In genomic region chr17:42019509-42020404, GRCh38 we compare ENCODE assay signal across 8 cellular contexts. TPM values are rescaled to one million over a fixed set of nuclear protein-coding genes. Genes with fewer than 3 reads are reported as not detected.
A peak's percentile ranks its signal among the peaks of the same experiment; 100 is the strongest.
DNase-seq lines count a peak whose midpoint lies in the region; ATAC-seq and TF ChIP-seq lines count a peak whose summit lies in the region.

NKIRAS2 (plus strand) TSS chr17:42020090; CDS start chr17:42021578, 1,488 bp downstream.

- peak within 1 kb of the TSS; percentile 97 for H3K27ac Mint-ChIP-seq in activated CD4-positive, alpha-beta memory T cell treated with anti-CD3 and anti-CD28 coated beads, Interleukin-2, amount 10 ng/mL, durations not matched to agents 7 days and 5 days

- peaks cover 9 to 19% of the 10 kb centered on the region in 2 donors for H3K4me1 ChIP-seq in lung (ENCODE audit: control insufficient read depth in 2 of 2, insufficient read depth in 2 of 2, low read length in 2 of 2)

- H3K36me3 Mint-ChIP-seq in activated CD4-positive, alpha-beta memory T cell treated with anti-CD3 and anti-CD28 coated beads, Interleukin-2, amount 10 ng/mL, durations not matched to agents 7 days and 5 days (ENCODE audit: low read depth): peaks cover 39% of the 10 kb centered on the region

- H3K9me3 Mint-ChIP-seq in activated CD4-positive, alpha-beta memory T cell treated with anti-CD3 and anti-CD28 coated beads, Interleukin-2, amount 10 ng/mL, durations not matched to agents 7 days and 5 days: no peaks in the 10 kb centered on the region

- H3K36me3 ChIP-seq in lung (ENCODE audit: control insufficient read depth in 2 of 2, insufficient read depth in 2 of 2, low read length in 2 of 2): peaks cover 0 to 17% of the 10 kb centered on the region in 2 donors

- peaks cover 59% of the 10 kb centered on the region for H3K4me1 Mint-ChIP-seq in activated CD4-positive, alpha-beta memory T cell treated with anti-CD3 and anti-CD28 coated beads, Interleukin-2, amount 10 ng/mL, durations not matched to agents 7 days and 5 days

- H3K9me3 ChIP-seq in lung (ENCODE audit: control insufficient read depth in 2 of 2, insufficient read depth in 1 of 2, low read length in 1 of 2): no peaks in the 10 kb centered on the region

- DNase-seq in AML-193 (lab: John Stamatoyannopoulos, UW): peak; percentile 93 to 95
- DNase-seq in HK-2 (ENCODE audit: unreplicated experiment): peak; percentile 93
- peak; percentile 74 for DNase-seq in NCI-H82 treated with DMSO at 0.1 percent for 48 hours (lab: John Stamatoyannopoulos, UW; ENCODE audit: unreplicated experiment)
- DNase-seq in activated CD4-positive, alpha-beta memory T cell treated with anti-CD3 and anti-CD28 coated beads, Interleukin-2, amount 10 ng/mL, durations not matched to agents 7 days and 5 days: peak; percentile 95
- DNase-seq in ecto neural progenitor cell (ENCODE audit: low spot score): peak; percentile 98
- DNase-seq in lung (ENCODE audit: low spot score): peak; percentile 95
- DNase-seq in stimulated activated CD4-positive, alpha-beta T cell treated with anti-CD3 and anti-CD28 coated beads, TNF-alpha, amount 100 ng/mL, for 24 hours (ENCODE audit: low read depth in 3 of 3): peak; percentile 86 to 95 (median 91)

- CTCF ChIA-PET in activated CD4-positive, alpha-beta memory T cell treated with anti-CD3 and anti-CD28 coated beads, Interleukin-2, amount 10 ng/mL, durations not matched to agents 7 days and 5 days (lab: Charles Lee): interaction anchor here (0.5 to 4.8 kb wide), 36 partner anchors 9 to 1644 kb away, joined by 3 to 70 read pairs (median 4); partner anchors contain the start of genes ACLY, CNP, DHX58 and JUP

- peak within 1 kb of the TSS; percentile 84 to 95 for H3K27ac ChIP-seq in lung (ENCODE audit: low read depth in 1 of 2, low read length in 1 of 2)

- peak within 1 kb of the TSS; percentile 99 for H3K4me3 Mint-ChIP-seq in activated CD4-positive, alpha-beta memory T cell treated with anti-CD3 and anti-CD28 coated beads, Interleukin-2, amount 10 ng/mL, durations not matched to agents 7 days and 5 days

- peak; percentile 69 for ATAC-seq in GM19324 (IDR thresholded peaks at IDR 0.05; ENCODE audit: low FRiP score, unreplicated experiment)
- ATAC-seq in lung (ENCODE audit: insufficient read depth, low FRiP score): peak; percentile 84

- H3K27me3 ChIP-seq in lung (ENCODE audit: control insufficient read depth, insufficient read depth): no peaks in the 10 kb centered on the region

- POLR2A ChIA-PET in activated CD4-positive, alpha-beta memory T cell treated with anti-CD3 and anti-CD28 coated beads, Interleukin-2, amount 10 ng/mL, durations not matched to agents 7 days and 5 days (lab: Charles Lee): interaction anchor here (0.6 to 12.8 kb wide), 12 partner anchors 9 to 1151 kb away, joined by 3 to 237 read pairs (median 4); partner anchors contain the start of genes CNP, DHX58, KCNH4 and NBR1

- peak; percentile 85 for TF ChIP-seq CTCF in lung (IDR thresholded peaks at IDR 0.05; ENCODE audit: control extremely low read depth, extremely low read depth)

- peak within 1 kb of the TSS; percentile 96 for H3K4me3 ChIP-seq in lung

- no peaks in the 10 kb centered on the region for H3K27me3 Mint-ChIP-seq in activated CD4-positive, alpha-beta memory T cell treated with anti-CD3 and anti-CD28 coated beads, Interleukin-2, amount 10 ng/mL, durations not matched to agents 7 days and 5 days

- WGBS in lung, 2 donors: 7 to 8% methylated on average over 47 to 49 of the region's 49 CpGs

RNA-seq across cellular contexts. Expression of gene NKIRAS2, which starts in this region (rescaled TPM):
- total RNA-seq in activated CD4-positive, alpha-beta memory T cell treated with anti-CD3 and anti-CD28 coated beads, Interleukin-2, amount 10 ng/mL, durations not matched to agents 7 days and 5 days: 10 to 100 TPM; 21.3 to 22.7 TPM
- total RNA-seq in lung: 10 to 100 TPM; 29.2 to 32.0 TPM
- polyA plus RNA-seq in lung: 10 to 100 TPM; 32.7 to 44.2 TPM

Comparison
In these comparisons a context has a peak if more than half of its experiments do, and no peak if none do; other contexts are left out.
1. Peak in every context shown above with its lines: DNase-seq, ATAC-seq, H3K4me3 ChIP-seq and H3K27ac ChIP-seq.